In genomic region chr9:37775216-37775919, GRCh38 we compare ENCODE assay signal across 21 cellular contexts. TPM values are rescaled to one million over a fixed set of nuclear protein-coding genes. Genes with fewer than 3 reads are reported as not detected.
DNase-seq lines count a peak whose midpoint lies in the region; ATAC-seq and TF ChIP-seq lines count a peak whose summit lies in the region.
"Had no signal": no experiment of that assay in that cellular context is flagged by ENCODE, and none has a peak within 500 bp of the region (broad histone marks: within the 10 kb centered on the region; RNA-seq: fewer than 3 reads in every experiment).

No MANE protein-coding gene starts in this region.

- 100% methylated on average over 1 of the region's 1 CpG for WGBS in mesenchymal stem cell
- 96 to 100% methylated on average over 1 of the region's 1 CpG for WGBS in tibial nerve, 2 donors

- H3K27ac Mint-ChIP-seq in CD4-positive, alpha-beta memory T cell: peak overlapping the region in 4 of 7 donors; percentile 9 to 84 (median 66)
- H3K27ac Mint-ChIP-seq in activated T-helper 17 cell treated with anti-CD3 and anti-CD28 coated beads, Interleukin-2, amount 50 U/mL, for 72 hours: peak overlapping the region; percentile 36
- H3K27ac Mint-ChIP-seq: nephron had no signal

- peaks cover 0 to 4% (median 3%) of the 10 kb centered on the region in 4 donors for H3K4me1 Mint-ChIP-seq in CD4-positive, alpha-beta memory T cell
- no peaks in the 10 kb centered on the region for H3K4me1 Mint-ChIP-seq in activated T-helper 17 cell treated with anti-CD3 and anti-CD28 coated beads, Interleukin-2, amount 50 U/mL, for 72 hours
- H3K4me1 Mint-ChIP-seq: nephron had no signal

- no peaks in the 10 kb centered on the region for H3K9me3 Mint-ChIP-seq in CD4-positive, alpha-beta memory T cell
- no peaks in the 10 kb centered on the region for H3K9me3 Mint-ChIP-seq in activated T-helper 17 cell treated with anti-CD3 and anti-CD28 coated beads, Interleukin-2, amount 50 U/mL, for 72 hours
- H3K9me3 Mint-ChIP-seq: nephron had no signal

- TF ChIP-seq POLR2A in GM19193 (IDR thresholded peaks at IDR 0.05; ENCODE audit: extremely low read depth, insufficient read depth, insufficient read length) (peak; percentile 22), tibial nerve (IDR thresholded peaks at IDR 0.05) (no peak)

- no peak overlapping the region for H3K4me3 ChIP-seq in CD4-positive, alpha-beta memory T cell (ENCODE audit: low read length in 2 of 2)
- H3K4me3 ChIP-seq in mesenchymal stem cell (ENCODE audit: insufficient read depth in 1 of 2, low read depth in 1 of 2, low read length in 2 of 2): no peak overlapping the region
- no peak overlapping the region for H3K4me3 ChIP-seq in tibial nerve
- H3K4me3 ChIP-seq: Peyer's patch, uterus had no signal

- no peaks in the 10 kb centered on the region for H3K9me3 ChIP-seq in CD4-positive, alpha-beta memory T cell (ENCODE audit: control insufficient read depth in 1 of 2, low read length in 2 of 2)
- no peaks in the 10 kb centered on the region for H3K9me3 ChIP-seq in mesenchymal stem cell (ENCODE audit: control insufficient read depth, low read length)
- no peaks in the 10 kb centered on the region for H3K9me3 ChIP-seq in tibial nerve
- H3K9me3 ChIP-seq: Peyer's patch, uterus had no signal

- H3K4ac ChIP-seq in mesenchymal stem cell (ENCODE audit: low read depth in 1 of 2, low read length in 2 of 2): no peak overlapping the region

- H3K27me3 Mint-ChIP-seq in CD4-positive, alpha-beta memory T cell: no peaks in the 10 kb centered on the region
- no peaks in the 10 kb centered on the region for H3K27me3 Mint-ChIP-seq in activated T-helper 17 cell treated with anti-CD3 and anti-CD28 coated beads, Interleukin-2, amount 50 U/mL, for 72 hours

- POLR2A ChIA-PET in CD4-positive, alpha-beta memory T cell (lab: Charles Lee; ENCODE audit: partially characterized antibody): interaction anchor here (1.2 to 1.3 kb wide), 2 partner anchors 9 to 25 kb away, joined by 3 to 5 read pairs; partner anchors contain the start of genes DCAF10 and EXOSC3

- H2BK15ac ChIP-seq in mesenchymal stem cell (ENCODE audit: low read depth, poor library complexity, severe bottlenecking): no peak overlapping the region

- peaks cover 22 to 64% of the 10 kb centered on the region in 2 donors for H3K36me3 Mint-ChIP-seq in CD4-positive, alpha-beta memory T cell
- H3K36me3 Mint-ChIP-seq in activated T-helper 17 cell treated with anti-CD3 and anti-CD28 coated beads, Interleukin-2, amount 50 U/mL, for 72 hours (ENCODE audit: low read depth): peaks cover 96% of the 10 kb centered on the region

- H3K4me3 Mint-ChIP-seq in CD4-positive, alpha-beta memory T cell: no peak overlapping the region
- no peak overlapping the region for H3K4me3 Mint-ChIP-seq in activated T-helper 17 cell treated with anti-CD3 and anti-CD28 coated beads, Interleukin-2, amount 50 U/mL, for 72 hours
- H3K4me3 Mint-ChIP-seq: nephron had no signal

- ATAC-seq in activated T-helper 17 cell treated with anti-CD3 and anti-CD28 coated beads, Interleukin-2, amount 50 U/mL, for 72 hours (replicated peaks): no peak
- no peak for ATAC-seq in HG03442 (IDR thresholded peaks at IDR 0.05; ENCODE audit: unreplicated experiment)
- ATAC-seq: left ventricle myocardium superior, right cardiac atrium had no signal

- H3K27ac ChIP-seq in CD4-positive, alpha-beta memory T cell (ENCODE audit: low read depth, low read length): no peak overlapping the region
- H3K27ac ChIP-seq in mesenchymal stem cell (ENCODE audit: low read length, poor library complexity, severe bottlenecking): no peak overlapping the region
- H3K27ac ChIP-seq in tibial nerve: no peak overlapping the region
- H3K27ac ChIP-seq: epithelial cell of prostate, foreskin keratinocyte, parathyroid adenoma, Peyer's patch, uterus had no signal

- H2BK12ac ChIP-seq in mesenchymal stem cell (ENCODE audit: low read length in 2 of 2): no peak overlapping the region

- H3K23ac ChIP-seq in mesenchymal stem cell (ENCODE audit: low read length in 2 of 2): no peak overlapping the region

- H3K9ac ChIP-seq in mesenchymal stem cell (ENCODE audit: low read length): no peak overlapping the region
- H3K9ac ChIP-seq: parathyroid adenoma had no signal

- no peaks in the 10 kb centered on the region for H3K27me3 ChIP-seq in CD4-positive, alpha-beta memory T cell (ENCODE audit: insufficient read depth, low read length)
- H3K27me3 ChIP-seq in mesenchymal stem cell (ENCODE audit: control insufficient read depth in 1 of 2, insufficient read depth in 1 of 2, low read length in 2 of 2) (no peaks in the 10 kb centered on the region), tibial nerve (no peaks in the 10 kb centered on the region)
- H3K27me3 ChIP-seq: foreskin keratinocyte, Peyer's patch, uterus had no signal

- no peak overlapping the region for H2AFZ ChIP-seq in mesenchymal stem cell (ENCODE audit: low read depth, low read length)
- H2AFZ ChIP-seq: parathyroid adenoma had no signal

- H3K14ac ChIP-seq in mesenchymal stem cell (ENCODE audit: low read length in 2 of 2): no peak overlapping the region

- no peak for TF ChIP-seq CTCF in tibial nerve (IDR thresholded peaks at IDR 0.05)

- H3K4me1 ChIP-seq in CD4-positive, alpha-beta memory T cell (ENCODE audit: insufficient read depth, low read length): no peaks in the 10 kb centered on the region
- H3K4me1 ChIP-seq in mesenchymal stem cell (ENCODE audit: control insufficient read depth, insufficient read depth, low read depth, low read length) (peaks cover 2% of the 10 kb centered on the region), tibial nerve (no peaks in the 10 kb centered on the region)
- H3K4me1 ChIP-seq: parathyroid adenoma, Peyer's patch, uterus had no signal

- H4K8ac ChIP-seq in mesenchymal stem cell (ENCODE audit: low read length): no peak overlapping the region

- H4K91ac ChIP-seq in mesenchymal stem cell (ENCODE audit: low read length): no peak overlapping the region

- TF ChIP-seq EP300 in tibial nerve (IDR thresholded peaks at IDR 0.05): no peak

- DNase-seq in CD4-positive, alpha-beta memory T cell: no peak
- peak; percentile 15 for DNase-seq in mesenchymal stem cell
- DNase-seq in stimulated activated CD4-positive, alpha-beta T cell treated with anti-CD3 and anti-CD28 coated beads, Interleukin-4, amount 100 ng/mL, for 24 hours: no peak
- DNase-seq in tibial nerve (ENCODE audit: low spot score in 2 of 2): no peak
- DNase-seq: activated CD4-positive, alpha-beta T cell treated with anti-CD3 and anti-CD28 coated beads, Interleukin-2, amount 50 U/mL, for 4 hours; activated gamma-delta T cell treated with Interleukin-2 at 50 U/mL for 16 hours; DMS53; left ventricle myocardium superior; NCI-H2107; NCI-H510A; Peyer's patch; right cardiac atrium; T-helper 2 cell; uterus had no signal

- H2BK5ac ChIP-seq in mesenchymal stem cell (ENCODE audit: low read depth, low read length, poor library complexity, severe bottlenecking): no peak overlapping the region

- no peak overlapping the region for H3K18ac ChIP-seq in mesenchymal stem cell (ENCODE audit: low read depth in 1 of 2, low read length in 2 of 2)

- intact Hi-C loops in CD4-positive, alpha-beta memory T cell (cut with micrococcal nuclease): no loop called here

- CTCF ChIA-PET in CD4-positive, alpha-beta memory T cell (lab: Charles Lee; ENCODE audit: partially characterized antibody): no interaction called here

- no peak overlapping the region for H2BK120ac ChIP-seq in mesenchymal stem cell (ENCODE audit: low read depth, low read length)

- H3K4me2 ChIP-seq in mesenchymal stem cell (ENCODE audit: low read length, poor library complexity, severe bottlenecking): no peak overlapping the region

- H3K79me1 ChIP-seq in mesenchymal stem cell (replicated peaks; ENCODE audit: low read length, poor library complexity, severe bottlenecking): peaks cover 16% of the 10 kb centered on the region

- peaks cover 24% of the 10 kb centered on the region for H3K36me3 ChIP-seq in CD4-positive, alpha-beta memory T cell (ENCODE audit: insufficient read depth, low read length)
- peaks cover 44 to 82% of the 10 kb centered on the region in 2 experiments for H3K36me3 ChIP-seq in mesenchymal stem cell (ENCODE audit: control insufficient read depth in 1 of 2, insufficient read depth in 2 of 2, low read depth in 1 of 2, low read length in 2 of 2)
- peaks cover 0 to 97% (median 11%) of the 10 kb centered on the region in 3 donors for H3K36me3 ChIP-seq in tibial nerve
- H3K36me3 ChIP-seq: uterus had no signal

- no peak overlapping the region for H2AK5ac ChIP-seq in mesenchymal stem cell (ENCODE audit: low read length, severe bottlenecking)

RNA-seq across cellular contexts. Expression of gene EXOSC3, which starts 9.5 kb away (rescaled TPM):
- total RNA-seq in CD4-positive, alpha-beta memory T cell: 10 to 100 TPM; 63.5 to 68.6 TPM
- polyA plus RNA-seq in CD4-positive, alpha-beta memory T cell: 10 to 100 TPM; 25.1 to 38.7 TPM
- 10 to 100 TPM; 57.9 to 98.4 TPM for total RNA-seq in activated T-helper 17 cell treated with anti-CD3 and anti-CD28 coated beads, Interleukin-2, amount 50 U/mL, for 72 hours
- 16.3 TPM for polyA plus RNA-seq in mesenchymal stem cell (2013, experiment 1 of 2)
- polyA plus RNA-seq in mesenchymal stem cell (2013, experiment 2 of 2): 17.4 TPM
- 10 to 100 TPM; 23.4 to 59.9 (median 39.3) TPM for total RNA-seq in tibial nerve

RNA-seq across cellular contexts. Expression of gene TRMT10B, which starts 21.8 kb away (rescaled TPM):
- total RNA-seq in CD4-positive, alpha-beta memory T cell: 10 to 100 TPM; 24.3 to 27.4 TPM
- polyA plus RNA-seq in CD4-positive, alpha-beta memory T cell: 10 to 100 TPM; 11.2 to 13.1 TPM
- 10 to 100 TPM in 1 of 2 donors, 1 to 10 TPM in 1; 9.9 to 13.1 TPM for total RNA-seq in activated T-helper 17 cell treated with anti-CD3 and anti-CD28 coated beads, Interleukin-2, amount 50 U/mL, for 72 hours
- 6.4 TPM for polyA plus RNA-seq in mesenchymal stem cell (2013, experiment 1 of 2)
- 6.0 TPM for polyA plus RNA-seq in mesenchymal stem cell (2013, experiment 2 of 2)
- 10 to 100 TPM; 10.2 to 27.5 (median 12.3) TPM for total RNA-seq in tibial nerve

RNA-seq across cellular contexts. Expression of gene DCAF10, which starts 25.2 kb away (rescaled TPM):
- 10 to 100 TPM; 20.3 to 21.7 TPM for total RNA-seq in CD4-positive, alpha-beta memory T cell
- polyA plus RNA-seq in CD4-positive, alpha-beta memory T cell: 10 to 100 TPM; 36.7 to 37.1 TPM
- total RNA-seq in activated T-helper 17 cell treated with anti-CD3 and anti-CD28 coated beads, Interleukin-2, amount 50 U/mL, for 72 hours: 10 to 100 TPM in 1 of 2 donors, 1 to 10 TPM in 1; 9.7 to 12.0 TPM
- 12.2 TPM for polyA plus RNA-seq in mesenchymal stem cell (2013, experiment 1 of 2)
- 12.0 TPM for polyA plus RNA-seq in mesenchymal stem cell (2013, experiment 2 of 2)
- 10 to 100 TPM; 18.6 to 31.4 (median 21.5) TPM for total RNA-seq in tibial nerve
